In genomic region chr5:119336262-119336661, GRCh38 we compare ENCODE assay signal across 16 cellular contexts. TPM values are rescaled to one million over a fixed set of nuclear protein-coding genes. Genes with fewer than 3 reads are reported as not detected.
DNase-seq lines count a peak whose midpoint lies in the region; ATAC-seq and TF ChIP-seq lines count a peak whose summit lies in the region.
"Had no signal": no experiment of that assay in that cellular context is flagged by ENCODE, and none has a peak within 500 bp of the region (broad histone marks: within the 10 kb centered on the region; RNA-seq: fewer than 3 reads in every experiment).

No MANE protein-coding gene starts in this region.

- peaks cover 43% of the 10 kb centered on the region for H3K36me3 Mint-ChIP-seq in CD4-positive, alpha-beta T cell (ENCODE audit: low read depth)
- H3K36me3 Mint-ChIP-seq in memory B cell: peaks cover 8% of the 10 kb centered on the region

- H3K4me3 Mint-ChIP-seq in CD4-positive, alpha-beta T cell: peak overlapping the region; percentile 86
- peak overlapping the region; percentile 88 for H3K4me3 Mint-ChIP-seq in memory B cell
- H3K4me3 Mint-ChIP-seq: nephron progenitor cell had no signal

- H3K27ac Mint-ChIP-seq in CD4-positive, alpha-beta T cell: peak overlapping the region; percentile 97
- peak overlapping the region; percentile 91 for H3K27ac Mint-ChIP-seq in memory B cell
- H3K27ac Mint-ChIP-seq: nephron progenitor cell had no signal

- H3K27me3 ChIP-seq in CD4-positive, alpha-beta T cell (ENCODE audit: control insufficient read depth, insufficient read depth, low read length): no peaks in the 10 kb centered on the region
- H3K27me3 ChIP-seq in brain microvascular endothelial cell (replicated peaks): no peaks in the 10 kb centered on the region
- H3K27me3 ChIP-seq: hepatocyte, sigmoid colon had no signal

- H3K4me1 Mint-ChIP-seq in CD4-positive, alpha-beta T cell (ENCODE audit: low read depth): peaks cover 96% of the 10 kb centered on the region
- peaks cover 69% of the 10 kb centered on the region for H3K4me1 Mint-ChIP-seq in memory B cell

- no peak for DNase-seq in CD4-positive, alpha-beta T cell
- no peak for DNase-seq in GM10266 (ENCODE audit: extremely low spot score)
- DNase-seq in RPMI8226: peak; percentile 80
- DNase-seq in memory B cell (ENCODE audit: low spot score in 2 of 2): no peak
- no peak for DNase-seq in stimulated activated CD4-positive, alpha-beta T cell treated with anti-CD3 and anti-CD28 coated beads, Interleukin-4, amount 100 ng/mL, for 1 hour
- no peak for DNase-seq in brain microvascular endothelial cell
- no peak for DNase-seq in HT-29 (ENCODE audit: low spot score)
- DNase-seq: aorta, NCI-H1105 treated with DMSO at 0.1 percent for 48 hours, nephron progenitor cell, sigmoid colon, T1000 had no signal

- no peaks in the 10 kb centered on the region for H3K27me3 Mint-ChIP-seq in CD4-positive, alpha-beta T cell
- H3K27me3 Mint-ChIP-seq in memory B cell: no peaks in the 10 kb centered on the region

- H3K9me3 ChIP-seq in CD4-positive, alpha-beta T cell (ENCODE audit: control insufficient read depth, low read length): no peaks in the 10 kb centered on the region
- H3K9me3 ChIP-seq: sigmoid colon had no signal

- in situ Hi-C loops in brain microvascular endothelial cell (cut with HindIII; ENCODE audit: low pct_ligation_motif_present, low sequenced_read_pairs): no loop called here

- no peak overlapping the region for H3K4me3 ChIP-seq in brain microvascular endothelial cell (ENCODE audit: low read depth, low read length)
- H3K4me3 ChIP-seq: hepatocyte, sigmoid colon had no signal

- H3K9me3 Mint-ChIP-seq in CD4-positive, alpha-beta T cell: no peaks in the 10 kb centered on the region
- H3K9me3 Mint-ChIP-seq in memory B cell: no peaks in the 10 kb centered on the region
- H3K9me3 Mint-ChIP-seq: CD14-positive monocyte, nephron progenitor cell had no signal

- POLR2A ChIA-PET in CD4-positive, alpha-beta T cell (lab: Charles Lee): interaction anchor here (1.2 to 17.9 kb wide), 14 partner anchors 8 to 265 kb away, joined by 3 to 301 read pairs (median 8); partner anchors contain the start of genes DMXL1 and TNFAIP8

- H3K36me3 ChIP-seq in brain microvascular endothelial cell (replicated peaks): no peaks in the 10 kb centered on the region
- H3K36me3 ChIP-seq: sigmoid colon had no signal

- CTCF ChIA-PET in CD4-positive, alpha-beta T cell (lab: Charles Lee): interaction anchor here (0.8 to 6.0 kb wide), 12 partner anchors 12 to 75 kb away, joined by 3 to 32 read pairs (median 4); partner anchors contain the start of gene TNFAIP8

- ATAC-seq in CD4-positive, alpha-beta T cell (ENCODE audit: poor library complexity): peak; percentile 25
- ATAC-seq in memory B cell (ENCODE audit: low read depth): peak; percentile 26
- ATAC-seq in GM19455 (IDR thresholded peaks at IDR 0.05; ENCODE audit: unreplicated experiment): no peak
- ATAC-seq: left lobe of liver had no signal

- intact Hi-C loops in CD4-positive, alpha-beta T cell (cut with DNase I, micrococcal nuclease): no loop called here

- no peak for TF ChIP-seq CTCF in CD4-positive, alpha-beta T cell (IDR thresholded peaks at IDR 0.05)
- TF ChIP-seq CTCF in GM10266 (IDR thresholded peaks at IDR 0.05; ENCODE audit: control insufficient read depth, insufficient read depth, low read depth, missing control alignments): peak; percentile 7
- TF ChIP-seq CTCF in brain microvascular endothelial cell (IDR thresholded peaks at IDR 0.05; ENCODE audit: low read depth, low read length, missing control alignments): no peak

- H3K27ac ChIP-seq in CD4-positive, alpha-beta T cell (ENCODE audit: low read depth, low read length): peak overlapping the region; percentile 83
- no peak overlapping the region for H3K27ac ChIP-seq in brain microvascular endothelial cell
- H3K27ac ChIP-seq: hepatocyte, sigmoid colon had no signal

RNA-seq across cellular contexts. Expression of gene TNFAIP8, which starts 19.6 kb away (rescaled TPM):
- total RNA-seq in CD4-positive, alpha-beta T cell: 100 to 1,000 TPM; 106 to 114 TPM
- total RNA-seq in HT-29 (2014; rRNA removed; shearing (Covaris generic)): 10.7 and 13.3 TPM in 2 replicates
